9 cellular contexts compared by ENCODE assay signal in genomic region chr2:229713371-229714079, GRCh38. TPM values are rescaled to one million over a fixed set of nuclear protein-coding genes. Genes with fewer than 3 reads are reported as not detected.
DNase-seq lines count a peak whose midpoint lies in the region; ATAC-seq and TF ChIP-seq lines count a peak whose summit lies in the region.
"Had no signal": no experiment of that assay in that cellular context is flagged by ENCODE, and none has a peak within 500 bp of the region (broad histone marks: within the 10 kb centered on the region; RNA-seq: fewer than 3 reads in every experiment).

No MANE protein-coding gene starts in this region.

- no peak for TF ChIP-seq EP300 in esophagus muscularis mucosa (IDR thresholded peaks at IDR 0.05)

- H2AFZ ChIP-seq in neural progenitor cell (replicated peaks) = peak overlapping the region; percentile 64

- 5% methylated on average over 14 of the region's 61 CpGs for WGBS in esophagus muscularis mucosa

- H3K9ac ChIP-seq in neural progenitor cell = no peak overlapping the region

- H3K4me3 ChIP-seq in GM12865 (ENCODE audit: low read depth, low read length) (no peak overlapping the region), esophagus muscularis mucosa (peak overlapping the region; percentile 42 to 55 (median 46)), neural progenitor cell (peak overlapping the region; percentile 80)

- H3K4me1 ChIP-seq in esophagus muscularis mucosa (peaks cover 16 to 28% (median 22%) of the 10 kb centered on the region in 4 donors), neural progenitor cell (peaks cover 4% of the 10 kb centered on the region)

- no peaks in the 10 kb centered on the region for H3K79me2 ChIP-seq in neural progenitor cell (ENCODE audit: low read depth)

- ATAC-seq in HG02970 (IDR thresholded peaks at IDR 0.05; ENCODE audit: low FRiP score, unreplicated experiment) (peak; percentile 14), left lobe of liver (no peak)

- DNase-seq in GM12865 (ENCODE audit: low read depth) = peak; percentile 10
- peak; percentile 49 for DNase-seq in T1000 (lab: John Stamatoyannopoulos, UW)
- no peak for DNase-seq in esophagus muscularis mucosa (ENCODE audit: extremely low spot score)
- peak; percentile 78 for DNase-seq in neural progenitor cell (ENCODE audit: low spot score)
- DNase-seq in left lobe of liver (ENCODE audit: low spot score) = no peak
- DNase-seq in T-helper 9 cell = no peak
- no peak for DNase-seq in AML-193 (lab: John Stamatoyannopoulos, UW)

- intact Hi-C loops in esophagus muscularis mucosa (cut with DNase I) = no loop called here

- H3K27ac ChIP-seq in esophagus muscularis mucosa (replicated peaks in 1 of 4) (no peak overlapping the region), neural progenitor cell (no peak overlapping the region)

- H3K36me3 ChIP-seq in esophagus muscularis mucosa (no peaks in the 10 kb centered on the region), neural progenitor cell (no peaks in the 10 kb centered on the region)

- peaks cover 39% of the 10 kb centered on the region for H4K20me1 ChIP-seq in neural progenitor cell (ENCODE audit: low read depth)

- peaks cover 15% of the 10 kb centered on the region for H3F3A ChIP-seq in neural progenitor cell (ENCODE audit: low read depth)

- H3K36me3 Mint-ChIP-seq in neural progenitor cell = no peaks in the 10 kb centered on the region

- H3K27me3 ChIP-seq in esophagus muscularis mucosa = peaks cover 0 to 81% (median 31%) of the 10 kb centered on the region in 4 donors
- peaks cover 94% of the 10 kb centered on the region for H3K27me3 ChIP-seq in neural progenitor cell

- TF ChIP-seq POLR2A in esophagus muscularis mucosa (IDR thresholded peaks at IDR 0.05; ENCODE audit: low read depth) = no peak

- peaks cover 5% of the 10 kb centered on the region for H3K9me3 Mint-ChIP-seq in neural progenitor cell
- H3K9me3 Mint-ChIP-seq: T-helper 1 cell treated with Interleukin-12 subunit alpha and Interleukin-12 subunit beta and Interleukin-4 antibody, amounts not matched to agents 30 μg/mL and 1 μg/mL, for 36 hours had no signal

- H3K4me3 Mint-ChIP-seq in neural progenitor cell = peak overlapping the region; percentile 92

- H3K27me3 Mint-ChIP-seq in neural progenitor cell (ENCODE audit: insufficient read depth, low read depth) = peaks cover 51% of the 10 kb centered on the region

- no peak for TF ChIP-seq CTCF in GM12865 (IDR thresholded peaks at IDR 0.05; ENCODE audit: insufficient read depth, low read depth, low read length, missing control alignments)
- no peak for TF ChIP-seq CTCF in esophagus muscularis mucosa (IDR thresholded peaks at IDR 0.05)
- TF ChIP-seq CTCF in neural progenitor cell (IDR thresholded peaks at IDR 0.05) = peak; percentile 47

- peaks cover 19% of the 10 kb centered on the region for H3K4me1 Mint-ChIP-seq in neural progenitor cell

- H3K9me3 ChIP-seq in esophagus muscularis mucosa = no peaks in the 10 kb centered on the region
- no peaks in the 10 kb centered on the region for H3K9me3 ChIP-seq in neural progenitor cell (ENCODE audit: low read depth)

- H3K4me2 ChIP-seq in neural progenitor cell = peak overlapping the region; percentile 88

- no peak overlapping the region for H3K27ac Mint-ChIP-seq in neural progenitor cell
- H3K27ac Mint-ChIP-seq: T-helper 1 cell treated with Interleukin-12 subunit alpha and Interleukin-12 subunit beta and Interleukin-4 antibody, amounts not matched to agents 30 μg/mL and 1 μg/mL, for 36 hours had no signal

RNA-seq across cellular contexts. Expression of gene DNER, which starts 0.8 kb away (rescaled TPM):
- 1 to 10 TPM; 2.9 to 5.3 (median 4.6) TPM for total RNA-seq in esophagus muscularis mucosa
- total RNA-seq in neural progenitor cell (ENCODE audit: low replicate concordance) = 0.97 and 1.4 TPM in 2 replicates
- 0.10 TPM for total RNA-seq in left lobe of liver

Comparison
In these comparisons a context has a peak if more than half of its experiments do, and no peak if none do; other contexts are left out.
1. DNase-seq: peak in GM12865 (single experiment), T1000 (single experiment) and neural progenitor cell (single experiment); none in esophagus muscularis mucosa (single experiment), left lobe of liver (single experiment), T-helper 9 cell (single experiment) and AML-193 (0 of 2).